In the genomic region with DNA sequence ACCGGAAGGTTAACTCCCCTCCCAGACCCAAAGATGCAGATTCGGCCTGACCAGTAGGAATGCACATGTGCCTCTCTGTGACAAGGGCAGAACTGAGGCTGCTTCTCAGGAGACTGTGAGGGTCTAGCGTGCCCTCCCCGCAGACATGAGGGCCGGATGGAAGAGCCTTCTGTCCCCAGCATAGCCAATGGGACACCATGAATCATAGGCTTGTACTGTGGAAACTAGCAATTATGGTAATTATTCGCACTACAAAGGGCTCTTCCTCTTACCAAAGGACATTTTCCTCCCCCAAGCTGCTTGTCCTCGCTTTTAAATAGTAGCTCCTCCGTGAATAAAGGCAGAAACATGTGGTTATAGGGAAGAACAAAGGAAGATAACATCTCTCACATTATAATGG, we compare ENCODE assay signal across 22 cellular contexts. TPM values are rescaled to one million over a fixed set of nuclear protein-coding genes. Genes with fewer than 3 reads are reported as not detected.
DNase-seq lines count a peak whose midpoint lies in the region; ATAC-seq and TF ChIP-seq lines count a peak whose summit lies in the region.
"Had no signal": no experiment of that assay in that cellular context is flagged by ENCODE, and none has a peak within 500 bp of the region (broad histone marks: within the 10 kb centered on the region; RNA-seq: fewer than 3 reads in every experiment).

No MANE protein-coding gene starts in this region.

- no peak overlapping the region for H2BK5ac ChIP-seq in mesendoderm (ENCODE audit: low read length)

- CTCF ChIA-PET in RWPE1 (lab: Yijun Ruan, JAX), result interaction anchor here (0.6 kb wide), 1 partner anchor 9 kb away, joined by 6 read pairs; no protein-coding TSS in a partner anchor
- CTCF ChIA-PET in activated CD8-positive, alpha-beta memory T cell treated with anti-CD3 and anti-CD28 coated beads, Interleukin-2, amount 10 ng/mL, durations not matched to agents 7 days and 5 days (lab: Charles Lee), result interaction anchor here (0.9 to 1.2 kb wide), 3 partner anchors 111 to 341 kb away, joined by 3 read pairs; no protein-coding TSS in a partner anchor

- H3K36me3 ChIP-seq in left ventricle myocardium inferior (peaks cover 6% of the 10 kb centered on the region), mesendoderm (ENCODE audit: control insufficient read depth, insufficient read depth, low read length) (peaks cover 1% of the 10 kb centered on the region)

- peaks cover 26% of the 10 kb centered on the region for H3K79me2 ChIP-seq in mesendoderm (ENCODE audit: control insufficient read depth, insufficient read depth, low read length)

- no peak for ATAC-seq in HG03378 (IDR thresholded peaks at IDR 0.05; ENCODE audit: unreplicated experiment)
- ATAC-seq in esophagus mucosa, result no peak
- no peak for ATAC-seq in activated CD8-positive, alpha-beta memory T cell treated with anti-CD3 and anti-CD28 coated beads, Interleukin-2, amount 10 ng/mL, durations not matched to agents 7 days and 5 days
- ATAC-seq: GM12878 had no signal

- POLR2A ChIA-PET in RWPE1 (lab: Yijun Ruan, JAX; ENCODE audit: low non-redundant PET), result no interaction called here

- H3K4me3 Mint-ChIP-seq in activated CD8-positive, alpha-beta memory T cell treated with anti-CD3 and anti-CD28 coated beads, Interleukin-2, amount 10 ng/mL, durations not matched to agents 7 days and 5 days, result no peak overlapping the region
- H3K4me3 Mint-ChIP-seq: memory B cell had no signal

- H4K5ac ChIP-seq in mesendoderm (ENCODE audit: low read length), result no peak overlapping the region

- H3K79me1 ChIP-seq in mesendoderm (ENCODE audit: low read length), result peaks cover 10% of the 10 kb centered on the region

- H2BK120ac ChIP-seq in mesendoderm (ENCODE audit: low read depth, low read length), result no peak overlapping the region

- peaks cover 15% of the 10 kb centered on the region for H3K4me1 Mint-ChIP-seq in activated CD8-positive, alpha-beta memory T cell treated with anti-CD3 and anti-CD28 coated beads, Interleukin-2, amount 10 ng/mL, durations not matched to agents 7 days and 5 days

- no peak overlapping the region for H3K23ac ChIP-seq in mesendoderm (ENCODE audit: low read length)

- no peaks in the 10 kb centered on the region for H3K9me3 Mint-ChIP-seq in activated CD8-positive, alpha-beta memory T cell treated with anti-CD3 and anti-CD28 coated beads, Interleukin-2, amount 10 ng/mL, durations not matched to agents 7 days and 5 days (ENCODE audit: low read depth)
- H3K9me3 Mint-ChIP-seq: memory B cell had no signal

- H3K4me2 ChIP-seq in mesendoderm (ENCODE audit: low read length), result peak overlapping the region; percentile 20

- H4K8ac ChIP-seq in mesendoderm (ENCODE audit: low read depth, low read length), result no peak overlapping the region

- H3K18ac ChIP-seq in mesendoderm (ENCODE audit: low read length), result no peak overlapping the region

- peak overlapping the region; percentile 38 for H3K9ac ChIP-seq in mesendoderm (ENCODE audit: low read length)

- H3K27me3 ChIP-seq in left ventricle myocardium inferior (ENCODE audit: low read depth) (no peaks in the 10 kb centered on the region), mesendoderm (ENCODE audit: insufficient read depth, low read length, poor library complexity) (no peaks in the 10 kb centered on the region)
- H3K27me3 ChIP-seq: MG63, right atrium auricular region, tibial artery had no signal

- H3K27me3 Mint-ChIP-seq in activated CD8-positive, alpha-beta memory T cell treated with anti-CD3 and anti-CD28 coated beads, Interleukin-2, amount 10 ng/mL, durations not matched to agents 7 days and 5 days, result no peaks in the 10 kb centered on the region
- H3K27me3 Mint-ChIP-seq: memory B cell had no signal

- H3K36me3 Mint-ChIP-seq in activated CD8-positive, alpha-beta memory T cell treated with anti-CD3 and anti-CD28 coated beads, Interleukin-2, amount 10 ng/mL, durations not matched to agents 7 days and 5 days, result peaks cover 2% of the 10 kb centered on the region

- H3K4me1 ChIP-seq in left ventricle myocardium inferior (peaks cover 73% of the 10 kb centered on the region), mesendoderm (ENCODE audit: control insufficient read depth, low read depth, low read length) (peaks cover 6% of the 10 kb centered on the region)

- H3K4me3 ChIP-seq in left ventricle myocardium inferior (no peak overlapping the region), mesendoderm (ENCODE audit: low read length) (no peak overlapping the region)
- H3K4me3 ChIP-seq: GM12878, MG63, right atrium auricular region, tibial artery had no signal

- no peak overlapping the region for H2BK15ac ChIP-seq in mesendoderm (replicated peaks; ENCODE audit: low read depth)

- DNase-seq in left ventricle myocardium inferior (no peak), cardiac septum (ENCODE audit: low spot score) (no peak), RWPE1 (ENCODE audit: low spot score) (no peak), mesendoderm (peak; percentile 84), NCI-H345 (lab: John Stamatoyannopoulos, UW) (no peak)
- DNase-seq in activated CD8-positive, alpha-beta memory T cell treated with anti-CD3 and anti-CD28 coated beads, Interleukin-2, amount 10 ng/mL, durations not matched to agents 7 days and 5 days, result no peak
- DNase-seq: activated CD4-positive, alpha-beta T cell treated with anti-CD3 and anti-CD28 coated beads for 4 hours; activated gamma-delta T cell treated with Interleukin-2 at 50 U/mL for 16 hours; C1 segment of cervical spinal cord; caudate nucleus; DMS 273 treated with DMSO at 0.1 percent for 48 hours; effector CD4-positive, alpha-beta T cell; GF-D8; MG63; NCI-H2029; stimulated activated naive CD4-positive, alpha-beta T cell treated with Interleukin-2 at 50 U/mL for 16 hours; tibial artery had no signal

- WGBS in mesendoderm (ENCODE audit: extremely low coverage, insufficient coverage, low lambda C conversion rate), result no CpG with 5 or more reads among the region's 8 CpGs

- H2AK5ac ChIP-seq in mesendoderm (ENCODE audit: low read length), result no peak overlapping the region

- peak overlapping the region; percentile 49 for H3K56ac ChIP-seq in mesendoderm (ENCODE audit: low read length)

- H3K27ac Mint-ChIP-seq in activated CD8-positive, alpha-beta memory T cell treated with anti-CD3 and anti-CD28 coated beads, Interleukin-2, amount 10 ng/mL, durations not matched to agents 7 days and 5 days, result no peak overlapping the region

- TF ChIP-seq CTCF in left ventricle myocardium inferior (IDR thresholded peaks at IDR 0.05; ENCODE audit: borderline replicate concordance) (no peak), RWPE1 (conservative IDR thresholded peaks at IDR 0.05; ENCODE audit: low read depth) (no peak)

- H3K4ac ChIP-seq in mesendoderm (ENCODE audit: low read depth, low read length), result no peak overlapping the region

- intact Hi-C loops in left ventricle myocardium inferior (cut with micrococcal nuclease) (no loop called here), cardiac septum (cut with DNase I) (no loop called here)

- H3K9me3 ChIP-seq in left ventricle myocardium inferior (replicated peaks), result no peaks in the 10 kb centered on the region
- H3K9me3 ChIP-seq: MG63, right atrium auricular region, tibial artery had no signal

- H3K27ac ChIP-seq in left ventricle myocardium inferior (replicated peaks) (peak overlapping the region; percentile 10), RWPE1 (peak overlapping the region; percentile 40), mesendoderm (ENCODE audit: low read depth, low read length) (no peak overlapping the region)
- H3K27ac ChIP-seq: right atrium auricular region, tibial artery had no signal

RNA-seq across cellular contexts. Expression of gene COA8, which starts 6.2 kb away (rescaled TPM):
- total RNA-seq in left ventricle myocardium inferior (48.3 TPM), cardiac septum (43.8 TPM), esophagus mucosa (30.3 TPM)
- polyA plus RNA-seq in mesendoderm (2013, experiment 1 of 2), result 27.1 TPM
- polyA plus RNA-seq in mesendoderm (2013, experiment 2 of 2), result 28.2 TPM
- 10 to 100 TPM; 29.1 to 33.5 TPM for total RNA-seq in activated CD8-positive, alpha-beta memory T cell treated with anti-CD3 and anti-CD28 coated beads, Interleukin-2, amount 10 ng/mL, durations not matched to agents 7 days and 5 days

RNA-seq across cellular contexts. Expression of gene BAG5, which starts 6.5 kb away (rescaled TPM):
- 16.7 TPM for total RNA-seq in left ventricle myocardium inferior
- total RNA-seq in cardiac septum, result 20.1 TPM
- polyA plus RNA-seq in mesendoderm (2013, experiment 1 of 2), result 22.9 TPM
- polyA plus RNA-seq in mesendoderm (2013, experiment 2 of 2), result 21.8 TPM
- 23.6 TPM for total RNA-seq in esophagus mucosa
- total RNA-seq in activated CD8-positive, alpha-beta memory T cell treated with anti-CD3 and anti-CD28 coated beads, Interleukin-2, amount 10 ng/mL, durations not matched to agents 7 days and 5 days, result 10 to 100 TPM; 29.9 to 32.3 TPM

RNA-seq across cellular contexts. Expression of gene TRMT61A, which starts 40.0 kb away (rescaled TPM):
- 5.9 TPM for total RNA-seq in left ventricle myocardium inferior
- total RNA-seq in cardiac septum, result 5.2 TPM
- polyA plus RNA-seq in mesendoderm (2013, experiment 1 of 2), result 9.6 TPM
- polyA plus RNA-seq in mesendoderm (2013, experiment 2 of 2), result 9.5 TPM
- 6.1 TPM for total RNA-seq in esophagus mucosa
- total RNA-seq in activated CD8-positive, alpha-beta memory T cell treated with anti-CD3 and anti-CD28 coated beads, Interleukin-2, amount 10 ng/mL, durations not matched to agents 7 days and 5 days, result 1 to 10 TPM; 7.3 to 9.6 TPM

RNA-seq across cellular contexts. Expression of gene CKB, which starts 46.3 kb away (rescaled TPM):
- total RNA-seq in left ventricle myocardium inferior, result 661 TPM
- 327 TPM for total RNA-seq in cardiac septum
- polyA plus RNA-seq in mesendoderm (2013, experiment 1 of 2), result 162 TPM
- polyA plus RNA-seq in mesendoderm (2013, experiment 2 of 2), result 164 TPM
- 17.8 TPM for total RNA-seq in esophagus mucosa
- 1 to 10 TPM; 1.2 to 6.1 TPM for total RNA-seq in activated CD8-positive, alpha-beta memory T cell treated with anti-CD3 and anti-CD28 coated beads, Interleukin-2, amount 10 ng/mL, durations not matched to agents 7 days and 5 days
